ENCODE assay signal across 1 cellular context in the genomic region with DNA sequence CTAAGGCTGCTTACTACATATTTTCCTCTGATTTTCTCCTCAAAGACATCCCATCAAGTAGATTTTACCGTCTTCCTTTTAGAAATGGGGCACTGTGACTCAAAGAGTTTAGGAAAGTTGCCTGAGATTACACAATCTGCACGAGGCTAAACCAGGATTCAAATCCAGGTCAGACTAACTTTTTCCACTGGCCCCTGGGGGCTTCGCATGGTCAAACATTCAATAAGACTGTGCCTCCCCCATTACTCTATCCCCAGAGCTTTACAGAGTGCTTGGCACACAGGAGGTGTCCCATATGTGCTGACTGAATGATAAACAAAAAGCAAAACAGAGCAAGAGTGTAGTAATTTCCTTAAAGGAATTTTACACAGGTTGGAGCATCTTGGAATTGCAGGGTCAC.
TF ChIP-seq lines count a peak whose summit lies in the region.

No MANE protein-coding gene starts in this region.

TF ChIP-seq in GM23338, 12 proteins besides CTCF, POLR2A, EP300 and RAD21 (continued from another document):
- TF ChIP-seq STAT1 (IDR thresholded peaks at IDR 0.05; ENCODE audit: unreplicated experiment) (no peak), ZNF114 (CRISPR knock-in tag; IDR thresholded peaks at IDR 0.05) (no peak), JUNB (IDR thresholded peaks at IDR 0.05; ENCODE audit: unreplicated experiment) (no peak)
- TF ChIP-seq, protein P1, sequence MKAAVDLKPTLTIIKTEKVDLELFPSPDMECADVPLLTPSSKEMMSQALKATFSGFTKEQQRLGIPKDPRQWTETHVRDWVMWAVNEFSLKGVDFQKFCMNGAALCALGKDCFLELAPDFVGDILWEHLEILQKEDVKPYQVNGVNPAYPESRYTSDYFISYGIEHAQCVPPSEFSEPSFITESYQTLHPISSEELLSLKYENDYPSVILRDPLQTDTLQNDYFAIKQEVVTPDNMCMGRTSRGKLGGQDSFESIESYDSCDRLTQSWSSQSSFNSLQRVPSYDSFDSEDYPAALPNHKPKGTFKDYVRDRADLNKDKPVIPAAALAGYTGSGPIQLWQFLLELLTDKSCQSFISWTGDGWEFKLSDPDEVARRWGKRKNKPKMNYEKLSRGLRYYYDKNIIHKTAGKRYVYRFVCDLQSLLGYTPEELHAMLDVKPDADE (IDR thresholded peaks at IDR 0.05), result no peak
- TF ChIP-seq, protein P2, sequence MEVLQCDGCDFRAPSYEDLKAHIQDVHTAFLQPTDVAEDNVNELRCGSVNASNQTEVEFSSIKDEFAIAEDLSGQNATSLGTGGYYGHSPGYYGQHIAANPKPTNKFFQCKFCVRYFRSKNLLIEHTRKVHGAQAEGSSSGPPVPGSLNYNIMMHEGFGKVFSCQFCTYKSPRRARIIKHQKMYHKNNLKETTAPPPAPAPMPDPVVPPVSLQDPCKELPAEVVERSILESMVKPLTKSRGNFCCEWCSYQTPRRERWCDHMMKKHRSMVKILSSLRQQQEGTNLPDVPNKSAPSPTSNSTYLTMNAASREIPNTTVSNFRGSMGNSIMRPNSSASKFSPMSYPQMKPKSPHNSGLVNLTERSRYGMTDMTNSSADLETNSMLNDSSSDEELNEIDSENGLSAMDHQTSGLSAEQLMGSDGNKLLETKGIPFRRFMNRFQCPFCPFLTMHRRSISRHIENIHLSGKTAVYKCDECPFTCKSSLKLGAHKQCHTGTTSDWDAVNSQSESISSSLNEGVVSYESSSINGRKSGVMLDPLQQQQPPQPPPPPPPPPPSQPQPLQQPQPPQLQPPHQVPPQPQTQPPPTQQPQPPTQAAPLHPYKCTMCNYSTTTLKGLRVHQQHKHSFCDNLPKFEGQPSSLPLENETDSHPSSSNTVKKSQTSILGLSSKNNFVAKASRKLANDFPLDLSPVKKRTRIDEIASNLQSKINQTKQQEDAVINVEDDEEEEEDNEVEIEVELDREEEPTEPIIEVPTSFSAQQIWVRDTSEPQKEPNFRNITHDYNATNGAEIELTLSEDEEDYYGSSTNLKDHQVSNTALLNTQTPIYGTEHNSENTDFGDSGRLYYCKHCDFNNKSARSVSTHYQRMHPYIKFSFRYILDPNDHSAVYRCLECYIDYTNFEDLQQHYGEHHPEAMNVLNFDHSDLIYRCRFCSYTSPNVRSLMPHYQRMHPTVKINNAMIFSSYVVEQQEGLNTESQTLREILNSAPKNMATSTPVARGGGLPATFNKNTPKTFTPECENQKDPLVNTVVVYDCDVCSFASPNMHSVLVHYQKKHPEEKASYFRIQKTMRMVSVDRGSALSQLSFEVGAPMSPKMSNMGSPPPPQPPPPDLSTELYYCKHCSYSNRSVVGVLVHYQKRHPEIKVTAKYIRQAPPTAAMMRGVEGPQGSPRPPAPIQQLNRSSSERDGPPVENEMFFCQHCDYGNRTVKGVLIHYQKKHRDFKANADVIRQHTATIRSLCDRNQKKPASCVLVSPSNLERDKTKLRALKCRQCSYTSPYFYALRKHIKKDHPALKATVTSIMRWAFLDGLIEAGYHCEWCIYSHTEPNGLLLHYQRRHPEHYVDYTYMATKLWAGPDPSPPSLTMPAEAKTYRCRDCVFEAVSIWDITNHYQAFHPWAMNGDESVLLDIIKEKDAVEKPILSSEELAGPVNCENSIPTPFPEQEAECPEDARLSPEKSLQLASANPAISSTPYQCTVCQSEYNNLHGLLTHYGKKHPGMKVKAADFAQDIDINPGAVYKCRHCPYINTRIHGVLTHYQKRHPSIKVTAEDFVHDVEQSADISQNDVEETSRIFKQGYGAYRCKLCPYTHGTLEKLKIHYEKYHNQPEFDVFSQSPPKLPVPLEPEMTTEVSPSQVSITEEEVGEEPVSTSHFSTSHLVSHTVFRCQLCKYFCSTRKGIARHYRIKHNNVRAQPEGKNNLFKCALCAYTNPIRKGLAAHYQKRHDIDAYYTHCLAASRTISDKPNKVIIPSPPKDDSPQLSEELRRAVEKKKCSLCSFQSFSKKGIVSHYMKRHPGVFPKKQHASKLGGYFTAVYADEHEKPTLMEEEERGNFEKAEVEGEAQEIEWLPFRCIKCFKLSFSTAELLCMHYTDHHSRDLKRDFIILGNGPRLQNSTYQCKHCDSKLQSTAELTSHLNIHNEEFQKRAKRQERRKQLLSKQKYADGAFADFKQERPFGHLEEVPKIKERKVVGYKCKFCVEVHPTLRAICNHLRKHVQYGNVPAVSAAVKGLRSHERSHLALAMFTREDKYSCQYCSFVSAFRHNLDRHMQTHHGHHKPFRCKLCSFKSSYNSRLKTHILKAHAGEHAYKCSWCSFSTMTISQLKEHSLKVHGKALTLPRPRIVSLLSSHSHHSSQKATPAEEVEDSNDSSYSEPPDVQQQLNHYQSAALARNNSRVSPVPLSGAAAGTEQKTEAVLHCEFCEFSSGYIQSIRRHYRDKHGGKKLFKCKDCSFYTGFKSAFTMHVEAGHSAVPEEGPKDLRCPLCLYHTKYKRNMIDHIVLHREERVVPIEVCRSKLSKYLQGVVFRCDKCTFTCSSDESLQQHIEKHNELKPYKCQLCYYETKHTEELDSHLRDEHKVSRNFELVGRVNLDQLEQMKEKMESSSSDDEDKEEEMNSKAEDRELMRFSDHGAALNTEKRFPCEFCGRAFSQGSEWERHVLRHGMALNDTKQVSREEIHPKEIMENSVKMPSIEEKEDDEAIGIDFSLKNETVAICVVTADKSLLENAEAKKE (CRISPR knock-in tag; IDR thresholded peaks at IDR 0.05), result no peak
TF ChIP-seq in GM23338: peak in this region for 0.
